In the genomic region with DNA sequence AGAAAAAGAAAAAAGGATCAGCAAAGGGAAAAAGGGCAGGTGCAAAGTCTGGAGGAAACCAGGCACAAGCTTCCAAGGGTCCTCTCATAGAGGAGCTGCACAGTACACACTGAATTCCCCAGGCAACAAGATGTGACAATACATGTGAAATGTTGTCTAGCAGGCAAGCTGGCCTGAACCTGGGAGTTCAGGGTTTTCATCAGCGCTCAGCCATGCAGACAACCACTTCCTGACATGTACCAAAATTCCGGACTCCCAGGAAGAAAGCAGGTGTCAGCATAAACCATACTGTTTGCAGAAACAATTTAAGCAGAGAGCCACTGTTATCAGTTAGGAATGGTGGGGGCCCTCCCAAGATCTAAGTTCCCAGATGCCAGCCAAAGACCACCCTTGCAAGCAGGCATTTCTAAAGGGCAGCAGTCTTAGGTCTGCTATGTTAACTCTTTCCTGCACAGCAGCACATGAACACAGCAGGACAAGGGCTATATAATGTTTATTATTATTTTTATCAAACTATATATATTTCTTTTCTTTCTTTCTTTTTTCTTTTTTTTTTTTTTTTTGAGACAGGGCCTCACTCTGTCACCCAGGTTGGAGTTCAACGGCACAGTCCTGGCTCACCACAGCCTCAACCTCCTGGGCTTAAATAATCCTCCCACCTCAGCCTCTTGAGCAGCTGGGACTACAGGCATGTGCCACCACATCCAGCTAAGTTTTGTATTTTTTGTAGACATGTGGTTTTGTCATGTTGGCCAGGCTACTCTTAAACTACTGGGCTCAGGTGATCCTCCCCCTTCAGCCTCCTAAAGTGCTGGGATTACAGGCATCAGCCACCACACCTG, we compare ENCODE assay signal across 9 cellular contexts. TPM values are rescaled to one million over a fixed set of nuclear protein-coding genes. Genes with fewer than 3 reads are reported as not detected.
DNase-seq lines count a peak whose midpoint lies in the region; ATAC-seq and TF ChIP-seq lines count a peak whose summit lies in the region.
"Had no signal": no experiment of that assay in that cellular context is flagged by ENCODE, and none has a peak within 500 bp of the region (broad histone marks: within the 10 kb centered on the region; RNA-seq: fewer than 3 reads in every experiment).

No MANE protein-coding gene starts in this region.

- intact Hi-C loops in sciatic nerve (cut with DNase I): no loop called here
- intact Hi-C loops in stomach (cut with DNase I; ENCODE audit: low total_unique reads): no loop called here

- peak; percentile 88 for ATAC-seq in GM19463 (IDR thresholded peaks at IDR 0.05; ENCODE audit: unreplicated experiment)
- no peak for ATAC-seq in sciatic nerve

- WGBS in stomach, 5 donors: 42 to 83% (median 74%) methylated on average over 3 of the region's 3 CpGs

- no peak for TF ChIP-seq POLR2A in stomach (IDR thresholded peaks at IDR 0.05)

- H3K9me3 ChIP-seq in stomach: no peaks in the 10 kb centered on the region

- H3K4me1 ChIP-seq in stomach: peaks cover 0 to 4% (median 0%) of the 10 kb centered on the region in 4 donors

- H3K36me3 ChIP-seq in stomach: peaks cover 11 to 97% (median 87%) of the 10 kb centered on the region in 4 donors

- peak; percentile 69 for DNase-seq in DMS53 (lab: John Stamatoyannopoulos, UW)
- peak; percentile 39 for DNase-seq in epithelial cell of esophagus (ENCODE audit: low read depth)
- no peak for DNase-seq in sciatic nerve (ENCODE audit: low spot score)
- no peak for DNase-seq in stomach
- DNase-seq in amniotic stem cell (lab: John Stamatoyannopoulos, UW): no peak
- DNase-seq in hippocampal formation (lab: John Stamatoyannopoulos, UW): no peak
- DNase-seq: NCI-H2227 treated with DMSO at 0.1 percent for 48 hours had no signal

- no peak overlapping the region for H3K27ac ChIP-seq in stomach

- TF ChIP-seq RAD21 in Ishikawa (IDR thresholded peaks at IDR 0.05; ENCODE audit: low read depth): no peak

- TF ChIP-seq CTCF in epithelial cell of esophagus (IDR thresholded peaks at IDR 0.05; ENCODE audit: insufficient read depth, low read depth, low read length, missing control alignments): no peak
- TF ChIP-seq CTCF in stomach (IDR thresholded peaks at IDR 0.05): no peak

- H3K4me3 ChIP-seq in epithelial cell of esophagus (ENCODE audit: low read length): no peak overlapping the region
- H3K4me3 ChIP-seq in stomach: no peak overlapping the region

- no peaks in the 10 kb centered on the region for H3K27me3 ChIP-seq in stomach

- TF ChIP-seq EP300 in Ishikawa (IDR thresholded peaks at IDR 0.05; ENCODE audit: borderline replicate concordance) (peak; percentile 47; the same call in 1 of the 2 replicates), stomach (IDR thresholded peaks at IDR 0.05) (no peak)

TF ChIP-seq in Ishikawa, 13 proteins besides CTCF, POLR2A, EP300 and RAD21:
- TF ChIP-seq, protein P1, sequence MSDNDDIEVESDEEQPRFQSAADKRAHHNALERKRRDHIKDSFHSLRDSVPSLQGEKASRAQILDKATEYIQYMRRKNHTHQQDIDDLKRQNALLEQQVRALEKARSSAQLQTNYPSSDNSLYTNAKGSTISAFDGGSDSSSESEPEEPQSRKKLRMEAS (IDR thresholded peaks at IDR 0.05): peak; percentile 37; the same call in 1 of the 2 replicates
- TF ChIP-seq CREB1 (IDR thresholded peaks at IDR 0.05; ENCODE audit: low read depth): no peak
- no peak for TF ChIP-seq YY1 (IDR thresholded peaks at IDR 0.05; ENCODE audit: low read depth)
- peak; percentile 46; the same call in 1 of the 2 replicates for TF ChIP-seq TEAD4 (IDR thresholded peaks at IDR 0.05)
TF ChIP-seq in Ishikawa: peak in this region for 2.

RNA-seq across cellular contexts. Expression of a gene that starts 10.1 kb away (rescaled TPM):
- total RNA-seq in sciatic nerve: 44.2 TPM
- total RNA-seq in stomach: 10 to 100 TPM; 10.7 to 25.0 (median 22.0) TPM
- polyA plus RNA-seq in stomach: 10 to 100 TPM in 2 of 3 donors, 1 to 10 TPM in 1; 9.8 to 15.4 (median 14.4) TPM

RNA-seq across cellular contexts. Expression of a gene that starts 12.5 kb away (rescaled TPM):
- 36.9 TPM for total RNA-seq in sciatic nerve
- total RNA-seq in stomach: 10 to 100 TPM in 3 of 5 donors, 1 to 10 TPM in 1, not detected in 1; 4.1 to 35.7 (median 18.4) TPM
- 10 to 100 TPM; 21.8 to 35.1 (median 30.5) TPM for polyA plus RNA-seq in stomach

RNA-seq across cellular contexts. Expression of a gene that starts 26.4 kb away (rescaled TPM):
- 6.2 TPM for total RNA-seq in sciatic nerve
- not detected for total RNA-seq in stomach
- under 1 TPM in 1 of 3 donors, not detected in 2; 0.28 TPM for polyA plus RNA-seq in stomach

RNA-seq across cellular contexts. Expression of a gene that starts 39.4 kb away (rescaled TPM):
- total RNA-seq in sciatic nerve (1.5 TPM), stomach (not detected)
- polyA plus RNA-seq in stomach: under 1 TPM in 2 of 3 donors, not detected in 1; 0.48 to 0.50 TPM

Comparison
In these comparisons a context has a peak if more than half of its experiments do, and no peak if none do; other contexts are left out.
1. DNase-seq: peak in DMS53 (single experiment) and epithelial cell of esophagus (single experiment); none in sciatic nerve (single experiment), stomach (single experiment), amniotic stem cell (single experiment) and hippocampal formation (0 of 2).